Comparison of ENCODE assay signal across 8 cellular contexts in the genomic region with DNA sequence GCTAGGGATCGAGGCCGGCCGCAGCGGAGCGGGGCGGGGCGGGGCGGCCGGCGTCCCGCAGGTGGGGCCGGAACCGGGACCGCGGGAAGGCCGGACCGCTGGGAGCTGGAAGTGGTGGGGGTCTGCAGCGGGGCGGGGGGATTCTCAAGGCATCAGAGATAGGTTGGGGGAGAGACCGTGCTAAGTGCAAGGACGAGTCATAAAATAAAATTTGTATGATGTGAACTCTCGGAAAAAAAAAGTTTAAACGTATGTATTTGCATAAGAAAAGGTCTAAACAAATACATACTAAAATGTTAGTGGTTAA. TPM values are rescaled to one million over a fixed set of nuclear protein-coding genes. Genes with fewer than 3 reads are reported as not detected.
DNase-seq lines count a peak whose midpoint lies in the region; ATAC-seq and TF ChIP-seq lines count a peak whose summit lies in the region.

A gene with protein sequence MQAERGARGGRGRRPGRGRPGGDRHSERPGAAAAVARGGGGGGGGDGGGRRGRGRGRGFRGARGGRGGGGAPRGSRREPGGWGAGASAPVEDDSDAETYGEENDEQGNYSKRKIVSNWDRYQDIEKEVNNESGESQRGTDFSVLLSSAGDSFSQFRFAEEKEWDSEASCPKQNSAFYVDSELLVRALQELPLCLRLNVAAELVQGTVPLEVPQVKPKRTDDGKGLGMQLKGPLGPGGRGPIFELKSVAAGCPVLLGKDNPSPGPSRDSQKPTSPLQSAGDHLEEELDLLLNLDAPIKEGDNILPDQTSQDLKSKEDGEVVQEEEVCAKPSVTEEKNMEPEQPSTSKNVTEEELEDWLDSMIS (minus strand): TSS at position 25 of the 307 bp plus-strand sequence. CDS start 158 bp downstream, outside the sequence.

- H3K4me1 Mint-ChIP-seq in endodermal cell: peaks cover 8% of the 10 kb centered on the region
- H3K4me1 Mint-ChIP-seq in natural killer cell: peaks cover 18 to 19% of the 10 kb centered on the region in 2 donors

- no peaks in the 10 kb centered on the region for H3K9me2 ChIP-seq in OCI-LY1 (ENCODE audit: low read depth, low read length)

- peak within 1 kb of the TSS; percentile 97 to 100 (median 100) for H3K27ac ChIP-seq in BLaER1 treated with 17β-estradiol and CSF1 and Interleukin-3, amounts not matched to agents 10 nM and 100 nM
- H3K27ac ChIP-seq in OCI-LY1 (ENCODE audit: low read depth, low read length, poor library complexity, severe bottlenecking) (no peak within 1 kb of the TSS), endodermal cell (ENCODE audit: low read depth, low read length) (peak within 1 kb of the TSS; percentile 81)

- peaks cover 12 to 21% (median 17%) of the 10 kb centered on the region in 10 experiments for H3K4me1 ChIP-seq in BLaER1 treated with 17β-estradiol and CSF1 and Interleukin-3, amounts not matched to agents 10 nM and 100 nM
- H3K4me1 ChIP-seq in OCI-LY1 (ENCODE audit: insufficient read depth, low read length, severe bottlenecking) (peaks cover 18% of the 10 kb centered on the region), endodermal cell (ENCODE audit: control insufficient read depth, insufficient read depth, low read length) (peaks cover under 1% of the 10 kb centered on the region)

- H3K27ac Mint-ChIP-seq in endodermal cell: peak within 1 kb of the TSS; percentile 89
- H3K27ac Mint-ChIP-seq in natural killer cell: peak within 1 kb of the TSS; percentile 70 to 85

- H2AFZ ChIP-seq in OCI-LY1 (ENCODE audit: low read length): peak within 1 kb of the TSS; percentile 28; the same call in 1 of the 2 replicates

- no peaks in the 10 kb centered on the region for H3K79me2 ChIP-seq in OCI-LY1 (ENCODE audit: insufficient read depth, low read length)

- H3K36me3 Mint-ChIP-seq in endodermal cell (ENCODE audit: low read depth): no peaks in the 10 kb centered on the region
- H3K36me3 Mint-ChIP-seq in natural killer cell: no peaks in the 10 kb centered on the region

- H3K9me3 ChIP-seq in BLaER1 treated with 17β-estradiol and CSF1 and Interleukin-3, amounts not matched to agents 10 nM and 100 nM (replicated peaks in 1 of 11): no peaks in the 10 kb centered on the region
- no peaks in the 10 kb centered on the region for H3K9me3 ChIP-seq in OCI-LY1 (ENCODE audit: low read length)
- H3K9me3 ChIP-seq in endodermal cell (ENCODE audit: control insufficient read depth, low read length): no peaks in the 10 kb centered on the region

- DNase-seq in endodermal cell: no peak
- DNase-seq in natural killer cell: no peak
- no peak for DNase-seq in DMS53 (lab: John Stamatoyannopoulos, UW)
- DNase-seq in NCI-H748 treated with DMSO at 0.1 percent for 48 hours (lab: John Stamatoyannopoulos, UW): no peak
- no peak for DNase-seq in activated gamma-delta T cell treated with Interleukin-2 at 50 U/mL for 16 hours

- TF ChIP-seq CTCF in OCI-LY1 (IDR thresholded peaks at IDR 0.05; ENCODE audit: low read length) (no peak), endodermal cell (conservative IDR thresholded peaks at IDR 0.05) (no peak), natural killer cell (IDR thresholded peaks at IDR 0.05) (no peak)

- H3K27me3 ChIP-seq in BLaER1 treated with 17β-estradiol and CSF1 and Interleukin-3, amounts not matched to agents 10 nM and 100 nM: no peaks in the 10 kb centered on the region
- H3K27me3 ChIP-seq in OCI-LY1 (ENCODE audit: insufficient read depth, low read length) (no peaks in the 10 kb centered on the region), endodermal cell (ENCODE audit: control insufficient read depth, insufficient read depth, low read length, poor library complexity, severe bottlenecking) (no peaks in the 10 kb centered on the region)

- H3K9me3 Mint-ChIP-seq in endodermal cell (no peaks in the 10 kb centered on the region), natural killer cell (no peaks in the 10 kb centered on the region)

- peak within 1 kb of the TSS; percentile 98 to 100 (median 100) for H3K9ac ChIP-seq in BLaER1 treated with 17β-estradiol and CSF1 and Interleukin-3, amounts not matched to agents 10 nM and 100 nM
- H3K9ac ChIP-seq in OCI-LY1 (ENCODE audit: low read length) (peak within 1 kb of the TSS; percentile 81), endodermal cell (ENCODE audit: extremely low read depth, low read length, poor library complexity, severe bottlenecking) (peak within 1 kb of the TSS; percentile 80)

- peaks cover 0 to 7% (median 0%) of the 10 kb centered on the region in 11 experiments; a peak in 2 of 22 replicates for H4K20me1 ChIP-seq in BLaER1 treated with 17β-estradiol and CSF1 and Interleukin-3, amounts not matched to agents 10 nM and 100 nM
- no peaks in the 10 kb centered on the region for H4K20me1 ChIP-seq in OCI-LY1 (ENCODE audit: insufficient read depth, low read length)

- no peaks in the 10 kb centered on the region for H3K36me3 ChIP-seq in BLaER1 treated with 17β-estradiol and CSF1 and Interleukin-3, amounts not matched to agents 10 nM and 100 nM
- H3K36me3 ChIP-seq in OCI-LY1 (ENCODE audit: insufficient read depth, low read length): no peaks in the 10 kb centered on the region
- no peaks in the 10 kb centered on the region for H3K36me3 ChIP-seq in endodermal cell (ENCODE audit: control insufficient read depth, insufficient read depth, low read length)

- H3K4me3 ChIP-seq in BLaER1 treated with 17β-estradiol and CSF1 and Interleukin-3, amounts not matched to agents 10 nM and 100 nM: peak within 1 kb of the TSS; percentile 66 to 86 (median 72)
- H3K4me3 ChIP-seq in OCI-LY1 (ENCODE audit: low read depth, low read length, poor library complexity, severe bottlenecking): peak within 1 kb of the TSS; percentile 79
- H3K4me3 ChIP-seq in endodermal cell (ENCODE audit: low read length): peak within 1 kb of the TSS; percentile 90

- H3K27me3 Mint-ChIP-seq in endodermal cell (ENCODE audit: insufficient read depth) (peaks cover 29% of the 10 kb centered on the region), natural killer cell (ENCODE audit: low read depth in 2 of 2) (no peaks in the 10 kb centered on the region)

- intact Hi-C loops in natural killer cell (cut with micrococcal nuclease): loop anchor here (2.0 kb wide), 1 partner anchor 64 kb away; a partner anchor contains a TSS

- WGBS in endodermal cell (ENCODE audit: insufficient coverage in 1 of 2, insufficient read length in 1 of 2), 2 experiments: 0 to 1% methylated on average over 3 to 23 of the region's 23 CpGs

- no peaks in the 10 kb centered on the region for H3F3A ChIP-seq in OCI-LY1 (ENCODE audit: insufficient read depth, low read length)

- no peak for ATAC-seq in natural killer cell
- no peak for ATAC-seq in GM18873 (IDR thresholded peaks at IDR 0.05; ENCODE audit: low FRiP score, unreplicated experiment)

- peak within 1 kb of the TSS; percentile 69 to 95 (median 83) for H3K4me2 ChIP-seq in BLaER1 treated with 17β-estradiol and CSF1 and Interleukin-3, amounts not matched to agents 10 nM and 100 nM
- H3K4me2 ChIP-seq in OCI-LY1 (ENCODE audit: low read length): peak within 1 kb of the TSS; percentile 81

- H3K4me3 Mint-ChIP-seq in endodermal cell: peak within 1 kb of the TSS; percentile 73
- peak within 1 kb of the TSS; percentile 91 for H3K4me3 Mint-ChIP-seq in natural killer cell

RNA-seq across cellular contexts. Expression of the gene that starts here (rescaled TPM):
- total RNA-seq in endodermal cell (10 to 100 TPM; 18.9 to 20.7 TPM), natural killer cell (10 to 100 TPM in 1 of 3 donors, 1 to 10 TPM in 2; 9.8 to 11.8 (median 9.9) TPM)
- polyA plus RNA-seq in endodermal cell (2013, experiment 1 of 2): 10.9 TPM
- 12.0 TPM for polyA plus RNA-seq in endodermal cell (2013, experiment 2 of 2)
